Comparison of ENCODE assay signal across 10 cellular contexts in genomic region chr2:10914272-10914693, GRCh38. TPM values are rescaled to one million over a fixed set of nuclear protein-coding genes. Genes with fewer than 3 reads are reported as not detected.
A peak's percentile ranks its signal among the peaks of the same experiment; 100 is the strongest.
DNase-seq lines count a peak whose midpoint lies in the region; ATAC-seq and TF ChIP-seq lines count a peak whose summit lies in the region.
"Had no signal": no experiment of that assay in that cellular context is flagged by ENCODE, and none has a peak within 500 bp of the region (broad histone marks: within the 10 kb centered on the region; RNA-seq: fewer than 3 reads in every experiment).

No MANE protein-coding gene starts in this region.

- no peak for ATAC-seq in GM18861 (IDR thresholded peaks at IDR 0.05; ENCODE audit: unreplicated experiment)

- H3K36me3 ChIP-seq in hepatocyte (replicated peaks; ENCODE audit: insufficient read depth, low read depth): no peaks in the 10 kb centered on the region

- CTCF ChIA-PET in AG04449 (lab: Yijun Ruan, JAX): interaction anchor here (0.8 to 5.6 kb wide), 7 partner anchors 11 to 209 kb away, joined by 3 to 42 read pairs (median 9); no protein-coding TSS in a partner anchor

- peaks cover 4% of the 10 kb centered on the region for H3K4me1 ChIP-seq in hepatocyte (ENCODE audit: insufficient read depth)

- no peak overlapping the region for H3K4me3 ChIP-seq in AG04449 (ENCODE audit: low read depth, low read length)
- H3K4me3 ChIP-seq in GM12864 (ENCODE audit: low read depth, low read length): no peak overlapping the region
- no peak overlapping the region for H3K4me3 ChIP-seq in hepatocyte
- H3K4me3 ChIP-seq: skin epidermis had no signal

- POLR2A ChIA-PET in AG04449 (lab: Yijun Ruan, JAX): no interaction called here

- 42% methylated on average over 7 of the region's 7 CpGs for WGBS in hepatocyte (ENCODE audit: low lambda C conversion rate, missing lambda C conversion rate)

- H4K20me1 ChIP-seq in hepatocyte (ENCODE audit: insufficient read depth, poor library complexity, severe bottlenecking): no peaks in the 10 kb centered on the region

- no peak overlapping the region for H3K27ac ChIP-seq in hepatocyte
- H3K27ac ChIP-seq: skin epidermis had no signal

- no peak overlapping the region for H2AFZ ChIP-seq in hepatocyte

- TF ChIP-seq CTCF in AG04449 (IDR thresholded peaks at IDR 0.05; ENCODE audit: insufficient read depth, low read length, missing control alignments) (peak; percentile 46), GM12864 (IDR thresholded peaks at IDR 0.05; ENCODE audit: low read depth, low read length, missing control alignments) (peak; percentile 36), hepatocyte (IDR thresholded peaks at IDR 0.05; ENCODE audit: poor library complexity) (no peak)

- H3K4me2 ChIP-seq in hepatocyte: no peak overlapping the region

- no peaks in the 10 kb centered on the region for H3K79me2 ChIP-seq in hepatocyte

- DNase-seq in AG04449 (ENCODE audit: low read depth, low spot score) (no peak), GM12864 (ENCODE audit: low read depth) (no peak), RPMI8226 (peak; percentile 29), hepatocyte (ENCODE audit: low spot score) (peak; percentile 33), GM19238 (ENCODE audit: insufficient read length, low spot score) (no peak), SW480 (ENCODE audit: low spot score) (no peak), NCI-H2196 treated with DMSO at 0.1 percent for 48 hours (lab: John Stamatoyannopoulos, UW; ENCODE audit: unreplicated experiment) (no peak)
- DNase-seq: left cardiac atrium had no signal

- peaks cover 25% of the 10 kb centered on the region for H3K27me3 ChIP-seq in hepatocyte

- no peaks in the 10 kb centered on the region for H3K9me2 ChIP-seq in hepatocyte (replicated peaks; ENCODE audit: insufficient read depth)

- no peaks in the 10 kb centered on the region for H3K9me3 ChIP-seq in hepatocyte (ENCODE audit: low read depth)

RNA-seq across cellular contexts. Expression of gene KCNF1, which starts 2.5 kb away (rescaled TPM):
- 0.28 and 0.67 TPM in 2 replicates for total RNA-seq in hepatocyte
- polyA plus RNA-seq in hepatocyte: 0.87 and 2.5 TPM in 2 replicates

Comparison
In these comparisons a context has a peak if more than half of its experiments do, and no peak if none do; other contexts are left out.
1. DNase-seq: peak in RPMI8226 (single experiment) and hepatocyte (single experiment); none in AG04449 (single experiment), GM12864 (single experiment), GM19238 (single experiment), SW480 (single experiment) and NCI-H2196 treated with DMSO at 0.1 percent for 48 hours (single experiment).